17 cellular contexts compared by ENCODE assay signal in genomic region chr4:5836943-5837342, GRCh38. TPM values are rescaled to one million over a fixed set of nuclear protein-coding genes. Genes with fewer than 3 reads are reported as not detected.
A peak's percentile ranks its signal among the peaks of the same experiment; 100 is the strongest.
DNase-seq lines count a peak whose midpoint lies in the region; ATAC-seq, FAIRE-seq and TF ChIP-seq lines count a peak whose summit lies in the region.
"Had no signal": no experiment of that assay in that cellular context is flagged by ENCODE, and none has a peak within 500 bp of the region (broad histone marks: within the 10 kb centered on the region; RNA-seq: fewer than 3 reads in every experiment).

No MANE protein-coding gene starts in this region.

- FAIRE-seq in islet of Langerhans (lab: Jason Lieb, UNC), result peak; percentile 94
- FAIRE-seq: A204.1, GM12892, GM19239 had no signal

- CTCF ChIA-PET in T-cell (lab: Charles Lee), result no interaction called here

- H3K4me1 Mint-ChIP-seq in neural crest cell (no peaks in the 10 kb centered on the region), T-cell (no peaks in the 10 kb centered on the region)
- H3K4me1 Mint-ChIP-seq: B cell, H9 had no signal

- DNase-seq in DMS53 treated with DMSO at 0.1 percent for 48 hours (lab: John Stamatoyannopoulos, UW; ENCODE audit: unreplicated experiment), result peak; percentile 67
- DNase-seq in SHP77 (lab: John Stamatoyannopoulos, UW), result peak; percentile 42 to 51
- DNase-seq in neural crest cell (ENCODE audit: low read depth, low spot score), result no peak
- DNase-seq in T-cell, result no peak
- DNase-seq in Right ventricle myocardium inferior (ENCODE audit: missing footprints), result no peak
- DNase-seq: C1 segment of cervical spinal cord; CD4-positive, alpha-beta T cell; DND-41; GDM1; GOT3; H9 had no signal

- TF ChIP-seq CTCF in neural crest cell (conservative IDR thresholded peaks at IDR 0.05), result no peak

- POLR2A ChIA-PET in T-cell (lab: Charles Lee), result no interaction called here

- H3K27ac Mint-ChIP-seq in neural crest cell (ENCODE audit: unreplicated experiment) (peak overlapping the region; percentile 57), T-cell (no peak overlapping the region)
- H3K27ac Mint-ChIP-seq: B cell; CD4-positive, alpha-beta T cell; H9 had no signal

- H3K4me3 Mint-ChIP-seq in neural crest cell (no peak overlapping the region), T-cell (no peak overlapping the region)
- H3K4me3 Mint-ChIP-seq: B cell; CD4-positive, alpha-beta T cell; H9 had no signal

- intact Hi-C loops in Right ventricle myocardium inferior (cut with DNase I), result no loop called here

- H3K9me3 Mint-ChIP-seq in neural crest cell, result no peaks in the 10 kb centered on the region
- H3K9me3 Mint-ChIP-seq in T-cell, result no peaks in the 10 kb centered on the region
- H3K9me3 Mint-ChIP-seq: CD4-positive, alpha-beta T cell; H9 had no signal

- H3K36me3 Mint-ChIP-seq in neural crest cell (ENCODE audit: low read depth) (peaks cover 47% of the 10 kb centered on the region), T-cell (no peaks in the 10 kb centered on the region)

- H3K27me3 Mint-ChIP-seq in neural crest cell (ENCODE audit: low read depth), result no peaks in the 10 kb centered on the region
- no peaks in the 10 kb centered on the region for H3K27me3 Mint-ChIP-seq in T-cell
- H3K27me3 Mint-ChIP-seq: B cell had no signal

- ATAC-seq in T-cell (replicated peaks in 1 of 4) (no peak), GM19023 (IDR thresholded peaks at IDR 0.05; ENCODE audit: unreplicated experiment) (no peak), Right ventricle myocardium inferior (no peak)

RNA-seq across cellular contexts. Expression of gene CRMP1, which starts 55.9 kb away (rescaled TPM):
- 245 and 251 TPM in 2 replicates for total RNA-seq in neural crest cell
- under 1 TPM in 3 of 5 donors, not detected in 2; 0.16 to 0.28 (median 0.20) TPM for total RNA-seq in T-cell
- 1.5 TPM for total RNA-seq in Right ventricle myocardium inferior
- total RNA-seq: B cell; CD4-positive, alpha-beta T cell had no signal

Comparison
In these comparisons a context has a peak if more than half of its experiments do, and no peak if none do; other contexts are left out.
1. DNase-seq: peak in DMS53 treated with DMSO at 0.1 percent for 48 hours (single experiment) and SHP77 (2 of 2); none in neural crest cell (single experiment), T-cell (0 of 34) and Right ventricle myocardium inferior (single experiment).
2. RNA of gene CRMP1, which starts 55.9 kb away (total RNA-seq): 245 to 251 TPM in neural crest cell; 1.5 TPM in Right ventricle myocardium inferior (single experiment) and 0.16 to 0.28 TPM in T-cell; every median in the first group is over 10 times any median in the second.